8 cellular contexts compared by ENCODE assay signal in the genomic region with DNA sequence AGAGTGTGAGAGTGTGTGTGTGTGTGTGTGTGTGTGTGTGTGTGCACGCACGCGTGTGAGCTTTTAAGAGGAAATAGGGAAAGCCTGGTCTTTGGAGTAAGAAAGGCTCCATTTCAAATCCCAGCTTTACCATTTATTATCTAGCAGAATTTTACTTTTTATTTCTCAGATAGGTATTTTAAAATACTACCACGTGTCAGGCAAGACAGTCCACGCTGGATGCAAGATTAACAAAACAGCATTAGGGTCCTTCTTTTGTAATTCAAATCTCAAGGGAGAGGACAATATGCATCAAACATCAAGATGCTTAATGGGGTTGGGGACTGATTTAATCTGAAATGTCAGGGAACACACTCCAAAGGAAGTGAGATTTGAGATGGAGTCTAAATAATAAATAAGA.
"Had no signal": no experiment of that assay in that cellular context is flagged by ENCODE, and none has a peak within 500 bp of the region (broad histone marks: within the 10 kb centered on the region; RNA-seq: fewer than 3 reads in every experiment).

No MANE protein-coding gene starts in this region.

- H3K4me3 ChIP-seq: GM12878 had no signal

- DNase-seq: GDM1, GF-D8 had no signal

- FAIRE-seq: G401.6, GM12878, GM12891, GM12892, GM18507, GM19239 had no signal

- ATAC-seq: GM12878 had no signal
